8 cellular contexts compared by ENCODE assay signal in the genomic region with DNA sequence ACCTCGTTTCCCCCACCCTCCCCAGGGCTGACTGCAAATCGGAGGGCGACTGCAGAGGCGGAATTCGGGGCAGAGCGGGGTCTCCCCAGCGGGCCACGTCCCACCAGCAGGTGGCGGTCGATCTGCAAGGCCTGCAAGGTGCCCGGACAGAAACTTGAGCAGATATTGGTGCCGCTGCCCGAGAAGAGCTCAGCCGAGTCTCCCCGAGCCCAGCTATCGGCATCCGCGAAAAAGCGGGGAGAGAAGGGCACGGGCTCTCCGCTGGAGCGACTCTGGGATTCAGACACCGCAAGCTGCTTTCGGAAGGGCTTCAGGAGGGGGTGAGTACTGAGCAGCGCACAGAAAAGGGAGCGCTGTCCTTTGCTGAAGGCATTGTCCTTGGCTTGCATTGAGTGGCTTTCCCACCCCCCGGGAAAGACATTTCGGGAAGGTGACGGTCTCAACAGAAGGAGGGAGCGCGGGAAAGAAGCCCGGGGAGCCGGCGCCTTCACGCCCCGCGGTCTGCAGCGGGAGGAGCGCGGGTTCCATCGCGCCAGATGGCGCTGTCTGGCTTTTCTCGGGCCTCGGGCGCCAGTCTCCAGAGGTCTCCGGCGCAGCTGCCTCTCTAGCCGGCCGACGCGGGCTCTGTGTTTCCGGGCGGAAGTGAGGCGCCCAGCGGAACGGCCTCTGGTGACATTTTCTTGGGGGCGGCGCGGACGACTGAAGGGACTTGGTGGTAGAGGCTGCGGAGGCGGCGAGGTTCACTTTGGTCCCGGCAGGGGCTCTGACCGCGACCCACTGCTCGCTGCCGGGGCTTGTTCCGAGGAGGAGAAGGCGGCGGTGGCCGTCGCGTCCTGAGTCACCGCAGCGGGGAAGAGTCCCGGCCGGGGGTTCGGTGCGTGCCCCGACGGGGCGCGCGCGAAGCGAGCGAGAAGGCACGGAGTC.
DNase-seq lines count a peak whose midpoint lies in the region; ATAC-seq and TF ChIP-seq lines count a peak whose summit lies in the region.

No MANE protein-coding gene starts in this region.

- H2AFZ ChIP-seq in GM23248 (peak overlapping the region; percentile 95), Karpas-422 (ENCODE audit: low read length) (peak overlapping the region; percentile 100), fibroblast of lung (ENCODE audit: low read length) (peak overlapping the region; percentile 100)

- H3K36me3 ChIP-seq in GM23248 (ENCODE audit: low read depth) (no peaks in the 10 kb centered on the region), Karpas-422 (ENCODE audit: insufficient read depth, low read length) (no peaks in the 10 kb centered on the region), Peyer's patch (no peaks in the 10 kb centered on the region), fibroblast of lung (ENCODE audit: control insufficient read depth, insufficient read depth, low read length) (no peaks in the 10 kb centered on the region)
- peaks cover 0 to 15% (median 0%) of the 10 kb centered on the region in 3 experiments for H3K36me3 ChIP-seq in naive thymus-derived CD4-positive, alpha-beta T cell (ENCODE audit: control insufficient read depth in 2 of 3, insufficient read depth in 3 of 3, low read length in 3 of 3)

- H3K4me3 Mint-ChIP-seq in activated T-helper 1 cell treated with anti-CD3 and anti-CD28 coated beads, Interleukin-12 subunit alpha, Interleukin-12 subunit beta, Interleukin-2, Interleukin-4 antibody, amounts not matched to agents 30 ng/mL and 10 ng/mL and 1 ng/mL, durations not matched to agents 14 hours and 24 hours and 36 hours = peak overlapping the region; percentile 97
- H3K4me3 Mint-ChIP-seq in naive thymus-derived CD4-positive, alpha-beta T cell = peak overlapping the region; percentile 93 to 99 (median 98)
- peak overlapping the region; percentile 87 for H3K4me3 Mint-ChIP-seq in stimulated activated memory B cell treated with anti-CD40 and anti-IgM and Interleukin-4, amounts not matched to agents 10 μg/mL and 1 μg/mL and 100 μg/mL, for 72 hours

- POLR2A ChIA-PET in naive thymus-derived CD4-positive, alpha-beta T cell (lab: Charles Lee) = interaction anchor here (0.9 to 1.8 kb wide), 11 partner anchors 9 to 484 kb away, joined by 3 to 8 read pairs (median 4); no protein-coding TSS in a partner anchor

- H3K4me1 Mint-ChIP-seq in activated T-helper 1 cell treated with anti-CD3 and anti-CD28 coated beads, Interleukin-12 subunit alpha, Interleukin-12 subunit beta, Interleukin-2, Interleukin-4 antibody, amounts not matched to agents 30 ng/mL and 10 ng/mL and 1 ng/mL, durations not matched to agents 14 hours and 24 hours and 36 hours (ENCODE audit: low read depth) = peaks cover 51% of the 10 kb centered on the region
- H3K4me1 Mint-ChIP-seq in naive thymus-derived CD4-positive, alpha-beta T cell = peaks cover 34 to 48% (median 42%) of the 10 kb centered on the region in 7 donors
- peaks cover 53% of the 10 kb centered on the region for H3K4me1 Mint-ChIP-seq in stimulated activated memory B cell treated with anti-CD40 and anti-IgM and Interleukin-4, amounts not matched to agents 10 μg/mL and 1 μg/mL and 100 μg/mL, for 72 hours

- no peaks in the 10 kb centered on the region for H3K9me3 Mint-ChIP-seq in activated T-helper 1 cell treated with anti-CD3 and anti-CD28 coated beads, Interleukin-12 subunit alpha, Interleukin-12 subunit beta, Interleukin-2, Interleukin-4 antibody, amounts not matched to agents 30 ng/mL and 10 ng/mL and 1 ng/mL, durations not matched to agents 14 hours and 24 hours and 36 hours
- peaks cover 0 to 2% (median 0%) of the 10 kb centered on the region in 11 donors for H3K9me3 Mint-ChIP-seq in naive thymus-derived CD4-positive, alpha-beta T cell
- no peaks in the 10 kb centered on the region for H3K9me3 Mint-ChIP-seq in stimulated activated memory B cell treated with anti-CD40 and anti-IgM and Interleukin-4, amounts not matched to agents 10 μg/mL and 1 μg/mL and 100 μg/mL, for 72 hours

- H3K27ac Mint-ChIP-seq in activated T-helper 1 cell treated with anti-CD3 and anti-CD28 coated beads, Interleukin-12 subunit alpha, Interleukin-12 subunit beta, Interleukin-2, Interleukin-4 antibody, amounts not matched to agents 30 ng/mL and 10 ng/mL and 1 ng/mL, durations not matched to agents 14 hours and 24 hours and 36 hours = peak overlapping the region; percentile 100
- H3K27ac Mint-ChIP-seq in naive thymus-derived CD4-positive, alpha-beta T cell = peak overlapping the region; percentile 93 to 99 (median 96)
- peak overlapping the region; percentile 99 for H3K27ac Mint-ChIP-seq in stimulated activated memory B cell treated with anti-CD40 and anti-IgM and Interleukin-4, amounts not matched to agents 10 μg/mL and 1 μg/mL and 100 μg/mL, for 72 hours

- peaks cover 23% of the 10 kb centered on the region for H3K4me1 ChIP-seq in GM23248 (ENCODE audit: insufficient read depth)
- H3K4me1 ChIP-seq in Karpas-422 (ENCODE audit: low read length) = peaks cover 26% of the 10 kb centered on the region
- H3K4me1 ChIP-seq in Peyer's patch = peaks cover 0 to 18% (median 0%) of the 10 kb centered on the region in 4 donors
- peaks cover 2% of the 10 kb centered on the region for H3K4me1 ChIP-seq in fibroblast of lung (ENCODE audit: control insufficient read depth, extremely low read depth, insufficient read depth, low read length)
- H3K4me1 ChIP-seq in naive thymus-derived CD4-positive, alpha-beta T cell (ENCODE audit: control insufficient read depth in 2 of 2, insufficient read depth in 2 of 2, low read length in 2 of 2) = peaks cover 12 to 14% of the 10 kb centered on the region in 2 donors

- H3K27me3 ChIP-seq in GM23248 (replicated peaks; ENCODE audit: insufficient read depth) = no peaks in the 10 kb centered on the region
- no peaks in the 10 kb centered on the region for H3K27me3 ChIP-seq in Karpas-422 (ENCODE audit: low read length)
- no peaks in the 10 kb centered on the region for H3K27me3 ChIP-seq in Peyer's patch
- no peaks in the 10 kb centered on the region for H3K27me3 ChIP-seq in fibroblast of lung (ENCODE audit: control insufficient read depth, insufficient read depth, low read length)
- no peaks in the 10 kb centered on the region for H3K27me3 ChIP-seq in naive thymus-derived CD4-positive, alpha-beta T cell (ENCODE audit: control insufficient read depth in 2 of 2, insufficient read depth in 2 of 2, low read length in 2 of 2)

- peak; percentile 51 to 54 for TF ChIP-seq POLR2A in Peyer's patch (IDR thresholded peaks at IDR 0.05)

- TF ChIP-seq CTCF in Peyer's patch (IDR thresholded peaks at IDR 0.05) = peak; percentile 68 to 82 (median 76)
- peak; percentile 74 to 93 for TF ChIP-seq CTCF in fibroblast of lung (conservative IDR thresholded peaks at IDR 0.05 in 1 of 2, IDR thresholded peaks at IDR 0.05 in 1 of 2; ENCODE audit: low read depth in 1 of 2, low read length in 2 of 2)

- 1% methylated on average over 75 to 83 of the region's 90 CpGs for WGBS in GM23248 (ENCODE audit: low coverage in 1 of 2, low lambda C conversion rate in 2 of 2, missing lambda C conversion rate in 2 of 2), 2 experiments

- H4K20me1 ChIP-seq in GM23248 (ENCODE audit: insufficient read depth) = peaks cover 6% of the 10 kb centered on the region; the same call in 1 of the 2 replicates
- H4K20me1 ChIP-seq in Karpas-422 (ENCODE audit: insufficient read depth, low read depth, low read length) = peaks cover 15% of the 10 kb centered on the region; the same call in 1 of the 2 replicates
- H4K20me1 ChIP-seq in fibroblast of lung (ENCODE audit: control insufficient read depth, extremely low read depth, insufficient read depth, low read length) = no peaks in the 10 kb centered on the region

- H3K4me3 ChIP-seq in GM23248 (peak overlapping the region; percentile 78), Karpas-422 (ENCODE audit: low read length) (peak overlapping the region; percentile 78), Peyer's patch (peak overlapping the region; percentile 79 to 99 (median 94)), fibroblast of lung (replicated peaks in 1 of 4; ENCODE audit: control extremely low read depth in 1 of 4, insufficient read depth in 1 of 4, low read depth in 3 of 4, low read length in 4 of 4) (peak overlapping the region; percentile 78 to 93 (median 89))
- H3K4me3 ChIP-seq in naive thymus-derived CD4-positive, alpha-beta T cell (ENCODE audit: low read length) = peak overlapping the region; percentile 98

- no peaks in the 10 kb centered on the region for H3K9me3 ChIP-seq in GM23248 (ENCODE audit: low read depth)
- no peaks in the 10 kb centered on the region for H3K9me3 ChIP-seq in Karpas-422 (ENCODE audit: low read length)
- H3K9me3 ChIP-seq in Peyer's patch = no peaks in the 10 kb centered on the region
- H3K9me3 ChIP-seq in fibroblast of lung (ENCODE audit: control insufficient read depth, insufficient read depth, low read depth, low read length) = no peaks in the 10 kb centered on the region
- H3K9me3 ChIP-seq in naive thymus-derived CD4-positive, alpha-beta T cell (ENCODE audit: control insufficient read depth in 2 of 3, low read length in 3 of 3) = no peaks in the 10 kb centered on the region

- peak overlapping the region; percentile 89 for H3K4me2 ChIP-seq in GM23248 (ENCODE audit: unreplicated experiment)
- peak overlapping the region; percentile 99 for H3K4me2 ChIP-seq in Karpas-422 (ENCODE audit: low read depth, low read length, poor library complexity, severe bottlenecking)
- H3K4me2 ChIP-seq in fibroblast of lung (ENCODE audit: extremely low read depth, insufficient read depth, low read length) = peak overlapping the region; percentile 97

- H3K36me3 Mint-ChIP-seq in activated T-helper 1 cell treated with anti-CD3 and anti-CD28 coated beads, Interleukin-12 subunit alpha, Interleukin-12 subunit beta, Interleukin-2, Interleukin-4 antibody, amounts not matched to agents 30 ng/mL and 10 ng/mL and 1 ng/mL, durations not matched to agents 14 hours and 24 hours and 36 hours (ENCODE audit: low read depth) = peaks cover 14% of the 10 kb centered on the region
- H3K36me3 Mint-ChIP-seq in naive thymus-derived CD4-positive, alpha-beta T cell = peaks cover 0 to 13% (median 4%) of the 10 kb centered on the region in 5 donors
- no peaks in the 10 kb centered on the region for H3K36me3 Mint-ChIP-seq in stimulated activated memory B cell treated with anti-CD40 and anti-IgM and Interleukin-4, amounts not matched to agents 10 μg/mL and 1 μg/mL and 100 μg/mL, for 72 hours

- peak; percentile 92 for DNase-seq in EL
- peak; percentile 98 for DNase-seq in GM23248
- DNase-seq in Karpas-422 = peak; percentile 98
- DNase-seq in Peyer's patch = peak; percentile 94 to 97 (median 95)
- DNase-seq in activated T-helper 1 cell treated with anti-CD3 and anti-CD28 coated beads, Interleukin-12 subunit alpha, Interleukin-12 subunit beta, Interleukin-2, Interleukin-4 antibody, amounts not matched to agents 30 ng/mL and 10 ng/mL and 1 ng/mL, durations not matched to agents 14 hours and 24 hours and 36 hours (ENCODE audit: low spot score) = peak; percentile 91
- DNase-seq in fibroblast of lung (ENCODE audit: low read depth in 2 of 2) = peak; percentile 90
- DNase-seq in naive thymus-derived CD4-positive, alpha-beta T cell = peak; percentile 85 to 93 (median 90)

- H3K9me2 ChIP-seq in GM23248 (ENCODE audit: insufficient read depth) = no peaks in the 10 kb centered on the region
- no peaks in the 10 kb centered on the region for H3K9me2 ChIP-seq in Karpas-422 (replicated peaks; ENCODE audit: insufficient read depth, low read length)

- H3K27me3 Mint-ChIP-seq in activated T-helper 1 cell treated with anti-CD3 and anti-CD28 coated beads, Interleukin-12 subunit alpha, Interleukin-12 subunit beta, Interleukin-2, Interleukin-4 antibody, amounts not matched to agents 30 ng/mL and 10 ng/mL and 1 ng/mL, durations not matched to agents 14 hours and 24 hours and 36 hours (ENCODE audit: insufficient read depth) = no peaks in the 10 kb centered on the region
- peaks cover 0 to 3% (median 0%) of the 10 kb centered on the region in 5 donors for H3K27me3 Mint-ChIP-seq in naive thymus-derived CD4-positive, alpha-beta T cell
- H3K27me3 Mint-ChIP-seq in stimulated activated memory B cell treated with anti-CD40 and anti-IgM and Interleukin-4, amounts not matched to agents 10 μg/mL and 1 μg/mL and 100 μg/mL, for 72 hours = no peaks in the 10 kb centered on the region

- H3F3A ChIP-seq in GM23248 (ENCODE audit: insufficient read depth) = peaks cover 16% of the 10 kb centered on the region

- ATAC-seq in naive thymus-derived CD4-positive, alpha-beta T cell = peak; percentile 96
- ATAC-seq in stimulated activated memory B cell treated with anti-CD40 and anti-IgM and Interleukin-4, amounts not matched to agents 10 μg/mL and 1 μg/mL and 100 μg/mL, for 72 hours = peak; percentile 95

- intact Hi-C loops in activated T-helper 1 cell treated with anti-CD3 and anti-CD28 coated beads, Interleukin-12 subunit alpha, Interleukin-12 subunit beta, Interleukin-2, Interleukin-4 antibody, amounts not matched to agents 30 ng/mL and 10 ng/mL and 1 ng/mL, durations not matched to agents 14 hours and 24 hours and 36 hours (cut with micrococcal nuclease) = loop anchor here (1.0 to 10.0 kb wide), 13 partner anchors 15 to 741 kb away; a partner anchor contains a TSS
- intact Hi-C loops in naive thymus-derived CD4-positive, alpha-beta T cell (cut with micrococcal nuclease) = loop anchor here (1.0 to 5.0 kb wide), 19 partner anchors 17 to 1759 kb away; a partner anchor contains a TSS

- H3K79me2 ChIP-seq in GM23248 (ENCODE audit: insufficient read depth) (peaks cover 47% of the 10 kb centered on the region), Karpas-422 (ENCODE audit: low read length) (peaks cover 48% of the 10 kb centered on the region), fibroblast of lung (ENCODE audit: control insufficient read depth, insufficient read depth, low read length) (peaks cover 46% of the 10 kb centered on the region)

- H3K9ac ChIP-seq in GM23248 (peak overlapping the region; percentile 87), Karpas-422 (ENCODE audit: low read length) (peak overlapping the region; percentile 99), fibroblast of lung (ENCODE audit: insufficient read depth, low read length) (peak overlapping the region; percentile 92)

- H3K27ac ChIP-seq in GM23248 (peak overlapping the region; percentile 56), Karpas-422 (ENCODE audit: low read length) (peak overlapping the region; percentile 91), Peyer's patch (peak overlapping the region; percentile 85 to 94 (median 92)), fibroblast of lung (ENCODE audit: insufficient read depth, low read length) (peak overlapping the region; percentile 93)
- peak overlapping the region; percentile 84 for H3K27ac ChIP-seq in naive thymus-derived CD4-positive, alpha-beta T cell (ENCODE audit: low read depth, low read length)

- CTCF ChIA-PET in naive thymus-derived CD4-positive, alpha-beta T cell (lab: Charles Lee) = interaction anchor here (0.5 to 2.8 kb wide), 38 partner anchors 9 to 743 kb away, joined by 3 to 31 read pairs (median 4); a partner anchor contains a TSS

- in situ Hi-C loops in GM23248 (cut with MboI) = loop anchor here (25.0 kb wide), 1 partner anchor 314 kb away; no protein-coding TSS in a partner anchor

Comparison
In these comparisons a context has a peak if more than half of its experiments do, and no peak if none do; other contexts are left out.
1. Peak in every context shown above with its lines: DNase-seq, ATAC-seq, H3K4me3 ChIP-seq and H3K27ac ChIP-seq.